In genomic region chrX:148537556-148538182, GRCh38 we compare ENCODE assay signal across 18 cellular contexts. TPM values are rescaled to one million over a fixed set of nuclear protein-coding genes. Genes with fewer than 3 reads are reported as not detected.
DNase-seq lines count a peak whose midpoint lies in the region; FAIRE-seq and TF ChIP-seq lines count a peak whose summit lies in the region.
"Had no signal": no experiment of that assay in that cellular context is flagged by ENCODE, and none has a peak within 500 bp of the region (broad histone marks: within the 10 kb centered on the region; RNA-seq: fewer than 3 reads in every experiment).

No MANE protein-coding gene starts in this region.

- H3K4me3 Mint-ChIP-seq in astrocyte (ENCODE audit: unreplicated experiment) = no peak overlapping the region
- no peak overlapping the region for H3K4me3 Mint-ChIP-seq in neural progenitor cell

- 0 out of 2 replicates have a peak overlapping the region, but pooled peaks have one; percentile 11 for H3K4me2 ChIP-seq in BLaER1
- H3K4me2 ChIP-seq in Karpas-422 (ENCODE audit: low read depth, low read length, poor library complexity, severe bottlenecking) = peak overlapping the region; percentile 83
- H3K4me2 ChIP-seq in astrocyte (ENCODE audit: low read length) = no peak overlapping the region
- peak overlapping the region; percentile 51 for H3K4me2 ChIP-seq in neural progenitor cell

- H3K4me3 ChIP-seq in BLaER1 (no peak overlapping the region), Karpas-422 (ENCODE audit: low read length) (peak overlapping the region; percentile 15; the same call in 1 of the 2 replicates), astrocyte (ENCODE audit: insufficient read depth, low read depth, low read length) (no peak overlapping the region), neural progenitor cell (no peak overlapping the region)

- H3K27me3 ChIP-seq in BLaER1 (no peaks in the 10 kb centered on the region), Karpas-422 (ENCODE audit: low read length) (no peaks in the 10 kb centered on the region), astrocyte (ENCODE audit: insufficient read depth, low read length) (no peaks in the 10 kb centered on the region), neural progenitor cell (no peaks in the 10 kb centered on the region)

- H3K9me3 Mint-ChIP-seq in astrocyte (ENCODE audit: unreplicated experiment) (no peaks in the 10 kb centered on the region), neural progenitor cell (peaks cover 3% of the 10 kb centered on the region)

- H4K20me1 ChIP-seq in BLaER1 (peaks cover 100% of the 10 kb centered on the region), Karpas-422 (ENCODE audit: insufficient read depth, low read depth, low read length) (no peaks in the 10 kb centered on the region), astrocyte (ENCODE audit: insufficient read depth, low read length) (no peaks in the 10 kb centered on the region), neural progenitor cell (ENCODE audit: low read depth) (no peaks in the 10 kb centered on the region)

- no peaks in the 10 kb centered on the region for H3K9me2 ChIP-seq in Karpas-422 (replicated peaks; ENCODE audit: insufficient read depth, low read length)

- H2AFZ ChIP-seq in Karpas-422 (ENCODE audit: low read length) = peak overlapping the region; percentile 49
- H2AFZ ChIP-seq in astrocyte (ENCODE audit: low read depth, low read length) = no peak overlapping the region
- H2AFZ ChIP-seq in neural progenitor cell (replicated peaks) = no peak overlapping the region

- DNase-seq in Karpas-422 = peak; percentile 67
- DNase-seq in astrocyte (ENCODE audit: low read depth) = no peak
- peak; percentile 41 for DNase-seq in neural progenitor cell (ENCODE audit: low spot score)
- DNase-seq in activated CD4-positive, alpha-beta T cell treated with anti-CD3 and anti-CD28 coated beads for 4 hours = no peak
- DNase-seq in DMS79 treated with DMSO at 0.1 percent for 48 hours (lab: John Stamatoyannopoulos, UW) = no peak
- no peak for DNase-seq in amniotic stem cell (lab: John Stamatoyannopoulos, UW)
- DNase-seq: DMS53, H7, KG1, NCI-H1694, NCI-H2081, NCI-H446 treated with DMSO at 0.1 percent for 48 hours, NCI-H526 treated with DMSO at 0.1 percent for 48 hours, PC-3, Right ventricle myocardium superior, SW 1271 had no signal

- H3K9ac ChIP-seq in BLaER1 (no peak overlapping the region), Karpas-422 (ENCODE audit: low read length) (peak overlapping the region; percentile 69), astrocyte (ENCODE audit: low read length) (no peak overlapping the region), neural progenitor cell (no peak overlapping the region)

- no peaks in the 10 kb centered on the region for H3K27me3 Mint-ChIP-seq in astrocyte (ENCODE audit: low read depth, unreplicated experiment)
- no peaks in the 10 kb centered on the region for H3K27me3 Mint-ChIP-seq in neural progenitor cell (ENCODE audit: insufficient read depth, low read depth)

- H3K4me1 ChIP-seq in BLaER1 (peaks cover 60% of the 10 kb centered on the region), Karpas-422 (ENCODE audit: low read length) (peaks cover 95% of the 10 kb centered on the region), astrocyte (ENCODE audit: insufficient read depth, low read length) (no peaks in the 10 kb centered on the region), neural progenitor cell (peaks cover 9% of the 10 kb centered on the region)

- FAIRE-seq in astrocyte (lab: Jason Lieb, UNC) = peak; percentile 37
- FAIRE-seq: A204.1 had no signal

- H3K79me2 ChIP-seq in Karpas-422 (ENCODE audit: low read length) (peaks cover 58% of the 10 kb centered on the region), astrocyte (ENCODE audit: insufficient read depth, low read length) (no peaks in the 10 kb centered on the region), neural progenitor cell (ENCODE audit: low read depth) (no peaks in the 10 kb centered on the region)

- H3K27ac ChIP-seq in BLaER1 (no peak overlapping the region), Karpas-422 (ENCODE audit: low read length) (peak overlapping the region; percentile 97), astrocyte (ENCODE audit: low read depth, low read length) (no peak overlapping the region), neural progenitor cell (no peak overlapping the region)

- H3K4me1 Mint-ChIP-seq in astrocyte (ENCODE audit: low read depth, unreplicated experiment) (peaks cover 13% of the 10 kb centered on the region), neural progenitor cell (peaks cover 12% of the 10 kb centered on the region)

- H3K36me3 ChIP-seq in BLaER1 (peaks cover 17% of the 10 kb centered on the region; the same call in 1 of the 2 replicates), Karpas-422 (ENCODE audit: insufficient read depth, low read length) (no peaks in the 10 kb centered on the region; the same call in 1 of the 2 replicates), astrocyte (ENCODE audit: insufficient read depth, low read length) (no peaks in the 10 kb centered on the region), neural progenitor cell (no peaks in the 10 kb centered on the region)

- TF ChIP-seq CTCF in astrocyte (IDR thresholded peaks at IDR 0.05; ENCODE audit: insufficient read depth, low read depth, low read length) (no peak), neural progenitor cell (IDR thresholded peaks at IDR 0.05) (no peak)

- no peaks in the 10 kb centered on the region for H3F3A ChIP-seq in neural progenitor cell (ENCODE audit: low read depth)

- H3K27ac Mint-ChIP-seq in astrocyte (ENCODE audit: unreplicated experiment) (peak overlapping the region; percentile 64), neural progenitor cell (no peak overlapping the region)

- peaks cover 18% of the 10 kb centered on the region for H3K9me3 ChIP-seq in BLaER1
- no peaks in the 10 kb centered on the region for H3K9me3 ChIP-seq in Karpas-422 (ENCODE audit: low read length)
- no peaks in the 10 kb centered on the region for H3K9me3 ChIP-seq in astrocyte (ENCODE audit: insufficient read depth, low read depth, low read length)
- H3K9me3 ChIP-seq in neural progenitor cell (ENCODE audit: low read depth) = peaks cover 2% of the 10 kb centered on the region

- H3K36me3 Mint-ChIP-seq in astrocyte (ENCODE audit: low read depth, unreplicated experiment) = no peaks in the 10 kb centered on the region
- H3K36me3 Mint-ChIP-seq in neural progenitor cell = no peaks in the 10 kb centered on the region

RNA-seq across cellular contexts. Expression of gene AFF2, which starts 37.3 kb away (rescaled TPM):
- total RNA-seq in Karpas-422 (2014; rRNA removed; shearing (Covaris generic); ENCODE audit: low replicate concordance) = 80.7 and 231 TPM in 2 replicates
- total RNA-seq in astrocyte (8.3 and 8.9 TPM in 2 replicates), neural progenitor cell (ENCODE audit: low replicate concordance) (13.5 and 18.0 TPM in 2 replicates)
- total RNA-seq: PC-3 had no signal

Comparison
In these comparisons a context has a peak if more than half of its experiments do, and no peak if none do; other contexts are left out.
1. DNase-seq: peak in Karpas-422 (single experiment) and neural progenitor cell (single experiment); none in astrocyte (single experiment), activated CD4-positive, alpha-beta T cell treated with anti-CD3 and anti-CD28 coated beads for 4 hours (0 of 2), DMS79 treated with DMSO at 0.1 percent for 48 hours (single experiment) and amniotic stem cell (single experiment).